In genomic region chrX:149493567-149494562, GRCh38 we compare ENCODE assay signal across 4 cellular contexts.
TF ChIP-seq lines count a peak whose summit lies in the region.

No MANE protein-coding gene starts in this region.

TF ChIP-seq in A549, 52 proteins besides CTCF, POLR2A, EP300 and RAD21:
- no peak for TF ChIP-seq JUNB (IDR thresholded peaks at IDR 0.05)
- TF ChIP-seq FOXS1 (CRISPR knock-in tag; IDR thresholded peaks at IDR 0.05) = no peak
- no peak for TF ChIP-seq HOXA7 (CRISPR knock-in tag; IDR thresholded peaks at IDR 0.05)

TF ChIP-seq in HEK293, 187 proteins besides CTCF, POLR2A, EP300 and RAD21:
- TF ChIP-seq ZNF341 (tag by site-specific recombination; IDR thresholded peaks at IDR 0.05; ENCODE audit: low read depth) (no peak), INSM2 (tag by site-specific recombination; IDR thresholded peaks at IDR 0.05) (no peak), ZNF830 (tag by site-specific recombination; IDR thresholded peaks at IDR 0.05; ENCODE audit: low read depth) (no peak), ZBTB26 (tag by site-specific recombination; optimal IDR thresholded peaks at IDR 0.05) (no peak), GLI2 (tag by site-specific recombination; IDR thresholded peaks at IDR 0.05; ENCODE audit: borderline replicate concordance, low read depth) (no peak), ZNF24 (tag by site-specific recombination; IDR thresholded peaks at IDR 0.05) (no peak), ZNF404 (tag by site-specific recombination; IDR thresholded peaks at IDR 0.05) (no peak), ZNF138 (tag by site-specific recombination; IDR thresholded peaks at IDR 0.05; ENCODE audit: borderline replicate concordance) (no peak)

TF ChIP-seq in GM12878, 131 proteins besides CTCF, POLR2A, EP300 and RAD21:
- TF ChIP-seq ATF2 (IDR thresholded peaks at IDR 0.05; ENCODE audit: low read length) (no peak), ZBED1 (IDR thresholded peaks at IDR 0.05; ENCODE audit: borderline replicate concordance) (no peak), BHLHE40 (IDR thresholded peaks at IDR 0.05; ENCODE audit: borderline replicate concordance in 1 of 2, low read depth in 2 of 2, low read length in 1 of 2) (no peak), SRF (IDR thresholded peaks at IDR 0.05; ENCODE audit: low read depth in 2 of 2, low read length in 2 of 2) (no peak), CHD2 (IDR thresholded peaks at IDR 0.05; ENCODE audit: borderline replicate concordance, low read depth, low read length) (no peak), SIX5 (IDR thresholded peaks at IDR 0.05; ENCODE audit: low read depth, low read length, severe bottlenecking) (no peak), ZNF207 (IDR thresholded peaks at IDR 0.05; ENCODE audit: borderline replicate concordance) (no peak), MEF2A (IDR thresholded peaks at IDR 0.05; ENCODE audit: insufficient read depth, low read depth, low read length) (no peak), BMI1 (IDR thresholded peaks at IDR 0.05; ENCODE audit: borderline replicate concordance) (no peak), RAD51 (IDR thresholded peaks at IDR 0.05) (no peak), SREBF2 (IDR thresholded peaks at IDR 0.05; ENCODE audit: low read length) (no peak), PAX5 (IDR thresholded peaks at IDR 0.05; ENCODE audit: borderline replicate concordance, low read depth, low read length) (no peak), SP1 (IDR thresholded peaks at IDR 0.05; ENCODE audit: low read depth, low read length) (no peak), POU2F2 (IDR thresholded peaks at IDR 0.05; ENCODE audit: borderline replicate concordance, low read depth, low read length) (no peak), ZBTB11 (CRISPR knock-in tag; IDR thresholded peaks at IDR 0.05) (no peak)
TF ChIP-seq in GM12878: peak in this region for 0.

TF ChIP-seq in HepG2, 621 proteins besides CTCF, POLR2A, EP300 and RAD21:
- peak; percentile 23; the same call in 1 of the 2 replicates for TF ChIP-seq STAG1 (CRISPR knock-in tag; IDR thresholded peaks at IDR 0.05)
- no peak for TF ChIP-seq ZNF777 (CRISPR knock-in tag; IDR thresholded peaks at IDR 0.05)
- no peak for TF ChIP-seq CHCHD3 (CRISPR knock-in tag; IDR thresholded peaks at IDR 0.05)
- no peak for TF ChIP-seq ATAD3A (CRISPR knock-in tag; IDR thresholded peaks at IDR 0.05)
- TF ChIP-seq NR0B2 (CRISPR knock-in tag; IDR thresholded peaks at IDR 0.05) = no peak
- no peak for TF ChIP-seq BCL6 (CRISPR knock-in tag; IDR thresholded peaks at IDR 0.05)
- TF ChIP-seq ATF1 (CRISPR knock-in tag; IDR thresholded peaks at IDR 0.05) = no peak
- TF ChIP-seq CEBPG (CRISPR knock-in tag; IDR thresholded peaks at IDR 0.05) = no peak
- TF ChIP-seq ZNF687 (CRISPR knock-in tag; IDR thresholded peaks at IDR 0.05) = no peak
